ENCODE assay signal across 29 cellular contexts in genomic region chr14:98607341-98607910, GRCh38.
"Had no signal": no experiment of that assay in that cellular context is flagged by ENCODE, and none has a peak within 500 bp of the region (broad histone marks: within the 10 kb centered on the region; RNA-seq: fewer than 3 reads in every experiment).

No MANE protein-coding gene starts in this region.

- ATAC-seq: heart left ventricle; left colon; left lung; lower lobe of right lung; pancreas; right cardiac atrium; sciatic nerve; stimulated activated naive B cell treated with anti-CD40 and anti-IgM and Interleukin-4, amounts not matched to agents 10 μg/mL and 1 μg/mL and 100 μg/mL, for 72 hours; stimulated activated naive CD8-positive, alpha-beta T cell treated with anti-CD3 and anti-CD28 coated beads, Interleukin-15, Interleukin-2, amounts not matched to agents 100 U/mL and 50 U/mL, for 24 hours had no signal

- H3K9me3 Mint-ChIP-seq: immature natural killer cell, mesothelial cell of epicardium, nephron, neural crest cell had no signal

- H3K4me3 ChIP-seq: heart left ventricle, left lung, lower lobe of right lung, pancreas, prostate gland, skin epidermis, stomach, testis, thyroid gland, transverse colon, upper lobe of left lung had no signal

- H3K36me3 ChIP-seq: heart left ventricle, left lung, lower lobe of right lung, neutrophil, pancreas, prostate gland, stomach, thyroid gland, transverse colon, upper lobe of left lung had no signal

- H3K36me3 Mint-ChIP-seq: immature natural killer cell; mesothelial cell of epicardium; naive B cell; stimulated activated naive B cell treated with anti-CD40 and anti-IgM and Interleukin-4, amounts not matched to agents 10 μg/mL and 1 μg/mL and 100 μg/mL, for 72 hours had no signal

- H3K4me1 ChIP-seq: heart left ventricle, left lung, lower lobe of right lung, pancreas, prostate gland, stomach, testis, thyroid gland, transverse colon, upper lobe of left lung had no signal

- H3K4me1 Mint-ChIP-seq: immature natural killer cell; naive B cell; nephron; stimulated activated naive B cell treated with anti-CD40 and anti-IgM and Interleukin-4, amounts not matched to agents 10 μg/mL and 1 μg/mL and 100 μg/mL, for 72 hours had no signal

- H3K27me3 Mint-ChIP-seq: naive B cell; stimulated activated naive B cell treated with anti-CD40 and anti-IgM and Interleukin-4, amounts not matched to agents 10 μg/mL and 1 μg/mL and 100 μg/mL, for 72 hours had no signal

- H3K9me3 ChIP-seq: heart left ventricle, left lung, lower lobe of right lung, neutrophil, pancreas, prostate gland, stomach, testis, thyroid gland, transverse colon, upper lobe of left lung had no signal

- H3K27me3 ChIP-seq: left lung, neutrophil, pancreas, testis, thyroid gland, transverse colon, upper lobe of left lung had no signal

- H3K27ac ChIP-seq: heart left ventricle, left lung, lower lobe of right lung, neutrophil, pancreas, prostate gland, skin epidermis, stomach, testis, thyroid gland, transverse colon, upper lobe of left lung had no signal

- DNase-seq: heart left ventricle; hypothalamus; immature natural killer cell; kidney; left colon; left lung; lower lobe of right lung; mesendoderm; naive B cell; pancreas; retina; right cardiac atrium; stimulated activated CD4-positive, alpha-beta T cell treated with anti-CD3 and anti-CD28 coated beads, Interleukin-12 subunit alpha, Interleukin-12 subunit beta, amount 100 ng/mL, for 4 hours; stimulated activated CD4-positive, alpha-beta T cell treated with anti-CD3 and anti-CD28 coated beads, Interleukin-15, amount 100 ng/mL, for 24 hours; stimulated activated CD4-positive, alpha-beta T cell treated with anti-CD3 and anti-CD28 coated beads, Interleukin-4, amount 100 ng/mL, for 1 hour; stimulated activated naive B cell treated with anti-CD40 and anti-IgM and Interleukin-4, amounts not matched to agents 10 μg/mL and 1 μg/mL and 100 μg/mL, for 72 hours; stimulated activated naive CD8-positive, alpha-beta T cell treated with anti-CD3 and anti-CD28 coated beads, Interleukin-15, Interleukin-2, amounts not matched to agents 100 U/mL and 50 U/mL, for 24 hours; stomach; testis; thyroid gland; transverse colon had no signal

- H3K4me3 Mint-ChIP-seq: immature natural killer cell; mesothelial cell of epicardium; naive B cell; nephron; neural crest cell; stimulated activated naive B cell treated with anti-CD40 and anti-IgM and Interleukin-4, amounts not matched to agents 10 μg/mL and 1 μg/mL and 100 μg/mL, for 72 hours had no signal

- H3K27ac Mint-ChIP-seq: immature natural killer cell; mesothelial cell of epicardium; naive B cell; nephron; stimulated activated naive B cell treated with anti-CD40 and anti-IgM and Interleukin-4, amounts not matched to agents 10 μg/mL and 1 μg/mL and 100 μg/mL, for 72 hours had no signal
